Comparison of ENCODE assay signal across 10 cellular contexts in genomic region chr11:46363455-46363920, GRCh38. TPM values are rescaled to one million over a fixed set of nuclear protein-coding genes. Genes with fewer than 3 reads are reported as not detected.
A peak's percentile ranks its signal among the peaks of the same experiment; 100 is the strongest.
DNase-seq lines count a peak whose midpoint lies in the region; ATAC-seq and TF ChIP-seq lines count a peak whose summit lies in the region.
"Had no signal": no experiment of that assay in that cellular context is flagged by ENCODE, and none has a peak within 500 bp of the region (broad histone marks: within the 10 kb centered on the region; RNA-seq: fewer than 3 reads in every experiment).

No MANE protein-coding gene starts in this region.

- peak overlapping the region; percentile 86 for H3K4me3 Mint-ChIP-seq in natural killer cell
- H3K4me3 Mint-ChIP-seq in activated T-cell treated with anti-CD3 and anti-CD28 coated beads, Interleukin-2, amount 50 U/mL, for 4 hours: no peak overlapping the region
- H3K4me3 Mint-ChIP-seq: activated B cell treated with CpG ODN at 0.5 μM for 24 hours had no signal

- H2AFZ ChIP-seq in PC-3 (ENCODE audit: low read length): peak overlapping the region; percentile 59; the same call in 1 of the 2 replicates

- H3K27ac ChIP-seq in BLaER1 (peak overlapping the region; percentile 98), PC-3 (ENCODE audit: low read length) (peak overlapping the region; percentile 97), esophagus (ENCODE audit: low read depth in 2 of 2, low read length in 1 of 2) (peak overlapping the region; percentile 13 to 64)

- TF ChIP-seq CTCF in PC-3 (conservative IDR thresholded peaks at IDR 0.05; ENCODE audit: low read depth, low read length): peak; percentile 58
- TF ChIP-seq CTCF in natural killer cell (IDR thresholded peaks at IDR 0.05): no peak

- no peaks in the 10 kb centered on the region for H3K9me3 ChIP-seq in BLaER1
- H3K9me3 ChIP-seq in PC-3 (ENCODE audit: low read length): no peaks in the 10 kb centered on the region
- no peaks in the 10 kb centered on the region for H3K9me3 ChIP-seq in esophagus (ENCODE audit: control insufficient read depth in 2 of 2, insufficient read depth in 1 of 2, low read depth in 1 of 2, low read length in 1 of 2)

- peaks cover 63% of the 10 kb centered on the region for H4K20me1 ChIP-seq in BLaER1
- no peaks in the 10 kb centered on the region for H4K20me1 ChIP-seq in PC-3 (ENCODE audit: low read length)

- H3K9me3 Mint-ChIP-seq in natural killer cell: no peaks in the 10 kb centered on the region
- no peaks in the 10 kb centered on the region for H3K9me3 Mint-ChIP-seq in activated T-cell treated with anti-CD3 and anti-CD28 coated beads, Interleukin-2, amount 50 U/mL, for 4 hours
- H3K9me3 Mint-ChIP-seq: activated B cell treated with CpG ODN at 0.5 μM for 24 hours; stimulated activated naive CD8-positive, alpha-beta T cell treated with anti-CD3 and anti-CD28 coated beads, Interleukin-15, Interleukin-2, amounts not matched to agents 100 ng/mL and 50 ng/mL, for 24 hours had no signal

- 65 to 77% methylated on average over 20 of the region's 20 CpGs for WGBS in esophagus, 2 donors

- no peaks in the 10 kb centered on the region for H3F3A ChIP-seq in PC-3 (ENCODE audit: low read length, unreplicated experiment)

- ATAC-seq in PC-3 (peak; percentile 93), natural killer cell (peak in 1 of 3 donors; percentile 7)
- no peak for ATAC-seq in activated T-cell treated with anti-CD3 and anti-CD28 coated beads, Interleukin-2, amount 50 U/mL, for 4 hours

- H3K36me3 Mint-ChIP-seq in natural killer cell: no peaks in the 10 kb centered on the region
- H3K36me3 Mint-ChIP-seq in activated T-cell treated with anti-CD3 and anti-CD28 coated beads, Interleukin-2, amount 50 U/mL, for 4 hours (ENCODE audit: insufficient read depth): peaks cover 2% of the 10 kb centered on the region

- H3K79me2 ChIP-seq in PC-3 (ENCODE audit: low read length): peaks cover 18% of the 10 kb centered on the region

- H3K4me3 ChIP-seq in BLaER1 (peak overlapping the region; percentile 74; the same call in 1 of the 2 replicates), PC-3 (ENCODE audit: low read length) (peak overlapping the region; percentile 60), esophagus (ENCODE audit: low read depth in 1 of 2, low read length in 2 of 2) (no peak overlapping the region)

- peak overlapping the region; percentile 96 for H3K4me2 ChIP-seq in BLaER1
- H3K4me2 ChIP-seq in PC-3 (ENCODE audit: low read length): peak overlapping the region; percentile 84

- CTCF ChIA-PET in PC-3 (lab: Charles Lee): interaction anchor here (0.6 to 1.4 kb wide), 3 partner anchors 20 to 120 kb away, joined by 3 read pairs; no protein-coding TSS in a partner anchor

- H3K9me2 ChIP-seq in PC-3 (replicated peaks; ENCODE audit: low read length): no peaks in the 10 kb centered on the region

- H3K36me3 ChIP-seq in BLaER1 (peaks cover 36% of the 10 kb centered on the region), PC-3 (ENCODE audit: low read depth, low read length) (no peaks in the 10 kb centered on the region; the same call in 1 of the 2 replicates), esophagus (ENCODE audit: control insufficient read depth in 2 of 2, insufficient read depth in 2 of 2, low read length in 1 of 2) (peaks cover 0 to 16% of the 10 kb centered on the region in 2 donors)

- H3K27ac Mint-ChIP-seq in natural killer cell: peak overlapping the region; percentile 86 to 94
- H3K27ac Mint-ChIP-seq: activated B cell treated with CpG ODN at 0.5 μM for 24 hours had no signal

- intact Hi-C loops in PC-3 (cut with micrococcal nuclease) (loop anchor here (2.0 kb wide), 1 partner anchor 15 kb away; no protein-coding TSS in a partner anchor), natural killer cell (cut with micrococcal nuclease) (no loop called here)

- H3K9ac ChIP-seq in BLaER1 (peak overlapping the region; percentile 88), PC-3 (ENCODE audit: low read length) (peak overlapping the region; percentile 85)

- POLR2A ChIA-PET in PC-3 (lab: Charles Lee; ENCODE audit: unreplicated experiment): interaction anchor here (0.5 kb wide), 1 partner anchor 14 kb away, joined by 3 read pairs; no protein-coding TSS in a partner anchor

- peaks cover 84% of the 10 kb centered on the region for H3K4me1 ChIP-seq in BLaER1
- H3K4me1 ChIP-seq in PC-3 (ENCODE audit: insufficient read depth, low read length): peaks cover 26% of the 10 kb centered on the region
- H3K4me1 ChIP-seq in esophagus (ENCODE audit: control insufficient read depth in 2 of 2, insufficient read depth in 2 of 2, low read length in 1 of 2): peaks cover 13 to 30% of the 10 kb centered on the region in 2 donors

- TSS peak; percentile 22 for BruUV-seq in PC-3 (replicated peaks; lab: Mats Ljungman, UMichigan)

- peaks cover 43 to 72% of the 10 kb centered on the region in 2 donors for H3K4me1 Mint-ChIP-seq in natural killer cell
- H3K4me1 Mint-ChIP-seq in activated T-cell treated with anti-CD3 and anti-CD28 coated beads, Interleukin-2, amount 50 U/mL, for 4 hours (ENCODE audit: low read depth): peaks cover 64% of the 10 kb centered on the region

- H3K27me3 ChIP-seq in BLaER1 (no peaks in the 10 kb centered on the region), PC-3 (ENCODE audit: low read length) (no peaks in the 10 kb centered on the region), esophagus (ENCODE audit: control insufficient read depth in 1 of 2, insufficient read depth in 2 of 2, low read length in 2 of 2) (no peaks in the 10 kb centered on the region)

- no peaks in the 10 kb centered on the region for H3K27me3 Mint-ChIP-seq in natural killer cell (ENCODE audit: low read depth in 2 of 2)
- no peaks in the 10 kb centered on the region for H3K27me3 Mint-ChIP-seq in activated T-cell treated with anti-CD3 and anti-CD28 coated beads, Interleukin-2, amount 50 U/mL, for 4 hours (ENCODE audit: low read depth)
- H3K27me3 Mint-ChIP-seq: activated B cell treated with CpG ODN at 0.5 μM for 24 hours; stimulated activated naive CD8-positive, alpha-beta T cell treated with anti-CD3 and anti-CD28 coated beads, Interleukin-15, Interleukin-2, amounts not matched to agents 100 ng/mL and 50 ng/mL, for 24 hours had no signal

- DNase-seq in PC-3 (peak; percentile 89), natural killer cell (no peak), activated gamma-delta T cell (lab: John Stamatoyannopoulos, UW) (no peak), GDM1 (lab: John Stamatoyannopoulos, UW) (no peak)
- no peak for DNase-seq in activated CD8-positive, alpha-beta memory T cell treated with anti-CD3 and anti-CD28 coated beads for 24 hours
- DNase-seq in activated T-cell treated with anti-CD3 and anti-CD28 coated beads, Interleukin-2, amount 50 U/mL, for 4 hours: no peak
- DNase-seq: activated B cell treated with CpG ODN at 0.5 μM for 24 hours had no signal

RNA-seq across cellular contexts. Expression of gene DGKZ, which starts 16.2 kb away (rescaled TPM):
- total RNA-seq in PC-3 (2014; rRNA removed): 70.2 and 91.0 TPM in 2 replicates
- 10 to 100 TPM; 27.3 to 36.6 TPM for polyA plus RNA-seq in esophagus
- total RNA-seq in natural killer cell: 100 to 1,000 TPM; 307 to 377 (median 350) TPM
- 100 to 1,000 TPM; 112 to 122 (median 118) TPM for total RNA-seq in activated T-cell treated with anti-CD3 and anti-CD28 coated beads, Interleukin-2, amount 50 U/mL, for 4 hours

RNA-seq across cellular contexts. Expression of gene MDK, which starts 18.0 kb away (rescaled TPM):
- total RNA-seq in PC-3 (2014; rRNA removed) (184 and 232 TPM in 2 replicates), natural killer cell (10 to 100 TPM in 1 of 3 donors, 1 to 10 TPM in 2; 4.5 to 10.6 (median 6.3) TPM)
- polyA plus RNA-seq in esophagus: 10 to 100 TPM; 19.9 to 24.3 TPM
- total RNA-seq in activated T-cell treated with anti-CD3 and anti-CD28 coated beads, Interleukin-2, amount 50 U/mL, for 4 hours: 1 to 10 TPM; 2.1 to 3.0 (median 2.9) TPM

RNA-seq across cellular contexts. Expression of gene CHRM4, which starts 28.1 kb away (rescaled TPM):
- total RNA-seq in PC-3 (2014; rRNA removed) (not detected in 2 replicates), natural killer cell (1 to 10 TPM; 2.2 to 6.5 (median 3.7) TPM)
- polyA plus RNA-seq in esophagus: under 1 TPM in 1 of 2 donors, not detected in 1; 0.02 TPM
- total RNA-seq in activated T-cell treated with anti-CD3 and anti-CD28 coated beads, Interleukin-2, amount 50 U/mL, for 4 hours: under 1 TPM; 0.13 to 0.52 (median 0.25) TPM

Comparison
In these comparisons a context has a peak if more than half of its experiments do, and no peak if none do; other contexts are left out.
1. H3K27ac ChIP-seq: peak in every context shown above with its lines; median percentile 98 in BLaER1; 97 in PC-3; 38 in esophagus.
2. H3K4me3 ChIP-seq: peak in BLaER1 (single experiment) and PC-3 (single experiment); none in esophagus (0 of 2).
3. RNA of gene MDK, which starts 18.0 kb away (total RNA-seq): 184 to 232 TPM in PC-3; 4.5 to 10.6 TPM in natural killer cell and 2.1 to 3.0 TPM in activated T-cell treated with anti-CD3 and anti-CD28 coated beads, Interleukin-2, amount 50 U/mL, for 4 hours; every median in the first group is over 10 times any median in the second.